ENCODE assay signal across 20 cellular contexts in genomic region chr4:156169861-156170260, GRCh38.
DNase-seq lines count a peak whose midpoint lies in the region; ATAC-seq, FAIRE-seq and TF ChIP-seq lines count a peak whose summit lies in the region.
"Had no signal": no experiment of that assay in that cellular context is flagged by ENCODE, and none has a peak within 500 bp of the region (broad histone marks: within the 10 kb centered on the region; RNA-seq: fewer than 3 reads in every experiment).

No MANE protein-coding gene starts in this region.

- H3K9ac ChIP-seq in H9 (ENCODE audit: extremely low read depth, insufficient read length, low read length) (no peak overlapping the region), astrocyte (ENCODE audit: low read length) (no peak overlapping the region)

- H3K79me2 ChIP-seq in H9 (ENCODE audit: insufficient read depth, low read length) = no peaks in the 10 kb centered on the region
- H3K79me2 ChIP-seq in astrocyte (ENCODE audit: insufficient read depth, low read length) = no peaks in the 10 kb centered on the region

- H3K9me3 ChIP-seq in H9 (ENCODE audit: control insufficient read depth, low read depth, low read length) (no peaks in the 10 kb centered on the region), astrocyte (ENCODE audit: insufficient read depth, low read depth, low read length) (no peaks in the 10 kb centered on the region), esophagus squamous epithelium (no peaks in the 10 kb centered on the region)
- H3K9me3 ChIP-seq: pancreas, sigmoid colon had no signal

- H3K4me1 ChIP-seq in H9 (ENCODE audit: insufficient read depth, low read length) (no peaks in the 10 kb centered on the region; the same call in 1 of the 2 replicates), astrocyte (ENCODE audit: insufficient read depth, low read length) (peaks cover 8% of the 10 kb centered on the region), esophagus squamous epithelium (no peaks in the 10 kb centered on the region)
- H3K4me1 ChIP-seq: pancreas had no signal

- H2AK5ac ChIP-seq in H9 (ENCODE audit: insufficient read length, low read length) = no peak overlapping the region

- H2BK20ac ChIP-seq in H9 (ENCODE audit: low read depth, low read length, poor library complexity, severe bottlenecking) = no peak overlapping the region

- H3T11ph ChIP-seq in H9 (ENCODE audit: low read length) = no peak overlapping the region

- FAIRE-seq in astrocyte (lab: Jason Lieb, UNC) = no peak
- FAIRE-seq: G401.6, GM12891, pancreas had no signal

- H2BK120ac ChIP-seq in H9 (ENCODE audit: low read depth, low read length, poor library complexity, severe bottlenecking) = no peak overlapping the region

- no peak overlapping the region for H4K8ac ChIP-seq in H9 (replicated peaks; ENCODE audit: insufficient read length, low read depth, low read length)

- H3K27ac ChIP-seq in H9 (ENCODE audit: insufficient read length, low read depth, low read length) (no peak overlapping the region), astrocyte (ENCODE audit: low read depth, low read length) (no peak overlapping the region), esophagus squamous epithelium (no peak overlapping the region)
- H3K27ac ChIP-seq: pancreas had no signal

- H3K36me3 Mint-ChIP-seq in H9 (ENCODE audit: insufficient read depth in 1 of 3, low read depth in 3 of 3) (no peaks in the 10 kb centered on the region), astrocyte (ENCODE audit: low read depth, unreplicated experiment) (no peaks in the 10 kb centered on the region)
- H3K36me3 Mint-ChIP-seq: activated CD8-positive, alpha-beta memory T cell treated with anti-CD3 and anti-CD28 coated beads, Interleukin-2, amount 10 ng/mL, durations not matched to agents 7 days and 5 days had no signal

- no peaks in the 10 kb centered on the region for H3K23me2 ChIP-seq in H9 (ENCODE audit: insufficient read length, low read depth, low read length, poor library complexity, severe bottlenecking)

- intact Hi-C loops in esophagus squamous epithelium (cut with DNase I) = no loop called here

- no peak overlapping the region for H3K14ac ChIP-seq in H9 (ENCODE audit: insufficient read depth, low read length)

- ATAC-seq in HG02884 (IDR thresholded peaks at IDR 0.05; ENCODE audit: unreplicated experiment) = no peak
- no peak for ATAC-seq in activated CD4-positive, CD25-positive, alpha-beta regulatory T cell treated with anti-CD3 and anti-CD28 coated beads, Interleukin-2, amount 50 U/mL, for 24 hours
- ATAC-seq: activated CD8-positive, alpha-beta memory T cell treated with anti-CD3 and anti-CD28 coated beads, Interleukin-2, amount 10 ng/mL, durations not matched to agents 7 days and 5 days had no signal

- H3K23ac ChIP-seq in H9 (ENCODE audit: insufficient read length, low read depth, low read length) = no peak overlapping the region

- H4K20me1 ChIP-seq in H9 (ENCODE audit: control insufficient read depth, insufficient read depth, insufficient read length) = no peaks in the 10 kb centered on the region
- H4K20me1 ChIP-seq in astrocyte (ENCODE audit: insufficient read depth, low read length) = no peaks in the 10 kb centered on the region

- no peak; the same call in 2 of the 3 replicates for TF ChIP-seq CTCF in H9 (conservative IDR thresholded peaks at IDR 0.05)
- TF ChIP-seq CTCF in astrocyte (IDR thresholded peaks at IDR 0.05; ENCODE audit: insufficient read depth, low read depth, low read length) = no peak
- no peak for TF ChIP-seq CTCF in esophagus squamous epithelium (IDR thresholded peaks at IDR 0.05)

- DNase-seq in Ammon's horn (ENCODE audit: low spot score) = peak; percentile 3
- peak; percentile 28 for DNase-seq in H9
- DNase-seq in astrocyte (ENCODE audit: low read depth) = peak; percentile 9
- DNase-seq in myocyte (ENCODE audit: low read depth) = peak; percentile 29
- DNase-seq in esophagus squamous epithelium (lab: John Stamatoyannopoulos, UW) = no peak
- DNase-seq: activated CD4-positive, CD25-positive, alpha-beta regulatory T cell treated with anti-CD3 and anti-CD28 coated beads, Interleukin-2, amount 50 U/mL, for 72 hours; activated CD8-positive, alpha-beta memory T cell treated with anti-CD3 and anti-CD28 coated beads, Interleukin-2, amount 10 ng/mL, durations not matched to agents 7 days and 5 days; dermis blood vessel endothelial cell; NCI-H1694; NCI-H345; pancreas; SHP77; stimulated activated CD4-positive, alpha-beta T cell treated with anti-CD3 and anti-CD28 coated beads, Interleukin-2, amount 100 ng/mL, for 48 hours had no signal

- no peaks in the 10 kb centered on the region for H3K27me3 ChIP-seq in H9 (ENCODE audit: insufficient read depth, low read length)
- no peaks in the 10 kb centered on the region for H3K27me3 ChIP-seq in astrocyte (ENCODE audit: insufficient read depth, low read length)
- no peaks in the 10 kb centered on the region for H3K27me3 ChIP-seq in esophagus squamous epithelium
- H3K27me3 ChIP-seq: pancreas, sigmoid colon had no signal

- no peak overlapping the region for H3K4me2 ChIP-seq in H9 (ENCODE audit: insufficient read depth, insufficient read length, low read length)
- no peak overlapping the region for H3K4me2 ChIP-seq in astrocyte (ENCODE audit: low read length)

- no peak overlapping the region for H4K5ac ChIP-seq in H9 (ENCODE audit: insufficient read length, low read depth, low read length)

- H3K36me3 ChIP-seq in astrocyte (ENCODE audit: insufficient read depth, low read length) = no peaks in the 10 kb centered on the region
- no peaks in the 10 kb centered on the region for H3K36me3 ChIP-seq in esophagus squamous epithelium
- H3K36me3 ChIP-seq: pancreas, sigmoid colon had no signal

- H2BK12ac ChIP-seq in H9 (ENCODE audit: insufficient read length, low read depth, low read length) = no peak overlapping the region

- H3K4ac ChIP-seq in H9 (ENCODE audit: low read depth, low read length) = no peak overlapping the region

- H3K27me3 Mint-ChIP-seq in H9 (ENCODE audit: low read depth) = no peaks in the 10 kb centered on the region
- no peaks in the 10 kb centered on the region for H3K27me3 Mint-ChIP-seq in astrocyte (ENCODE audit: low read depth, unreplicated experiment)
- H3K27me3 Mint-ChIP-seq: activated CD8-positive, alpha-beta memory T cell treated with anti-CD3 and anti-CD28 coated beads, Interleukin-2, amount 10 ng/mL, durations not matched to agents 7 days and 5 days; B cell had no signal

- no peak for TF ChIP-seq POLR2A in esophagus squamous epithelium (IDR thresholded peaks at IDR 0.05)

- no peak overlapping the region for H2BK15ac ChIP-seq in H9 (ENCODE audit: low read depth, low read length)

- no peak overlapping the region for H2BK5ac ChIP-seq in H9 (ENCODE audit: insufficient read length, low read length)

- H3K27ac Mint-ChIP-seq in H9 (peak overlapping the region in 1 of 3 experiments; percentile 17; a peak in 1 of 7 replicates), astrocyte (ENCODE audit: unreplicated experiment) (peak overlapping the region; percentile 88)
- H3K27ac Mint-ChIP-seq: activated CD8-positive, alpha-beta memory T cell treated with anti-CD3 and anti-CD28 coated beads, Interleukin-2, amount 10 ng/mL, durations not matched to agents 7 days and 5 days; activated T-helper 2 cell treated with anti-CD3 and anti-CD28 coated beads, Interferon-gamma antibody, Interleukin-2, Interleukin-4, amounts not matched to agents 10 μg/mL and 5 μg/mL and 100 μg/mL, durations not matched to agents 14 hours and 24 hours and 36 hours; B cell had no signal

- no peaks in the 10 kb centered on the region for H3K79me1 ChIP-seq in H9 (ENCODE audit: insufficient read depth, low read depth, low read length, poor library complexity, severe bottlenecking)

- no CpG with 5 or more reads among the region's 2 CpGs for WGBS in H9 (ENCODE audit: extremely low coverage, insufficient read length, low lambda C conversion rate)
- 57 to 85% methylated on average over 2 of the region's 2 CpGs for WGBS in esophagus squamous epithelium, 2 donors

- no peak overlapping the region for H3K4me3 ChIP-seq in astrocyte (ENCODE audit: insufficient read depth, low read depth, low read length)
- no peak overlapping the region for H3K4me3 ChIP-seq in esophagus squamous epithelium
- H3K4me3 ChIP-seq: pancreas, sigmoid colon had no signal

- no peak overlapping the region for H3K56ac ChIP-seq in H9 (ENCODE audit: insufficient read length, low read depth, low read length)

- H3K4me3 Mint-ChIP-seq in H9 = no peak overlapping the region
- H3K4me3 Mint-ChIP-seq in astrocyte (ENCODE audit: unreplicated experiment) = no peak overlapping the region
- H3K4me3 Mint-ChIP-seq: activated CD8-positive, alpha-beta memory T cell treated with anti-CD3 and anti-CD28 coated beads, Interleukin-2, amount 10 ng/mL, durations not matched to agents 7 days and 5 days; B cell had no signal

- H3K9me3 Mint-ChIP-seq in H9 (no peaks in the 10 kb centered on the region), astrocyte (ENCODE audit: unreplicated experiment) (peaks cover 6% of the 10 kb centered on the region)
- H3K9me3 Mint-ChIP-seq: activated T-helper 2 cell treated with anti-CD3 and anti-CD28 coated beads, Interferon-gamma antibody, Interleukin-2, Interleukin-4, amounts not matched to agents 10 μg/mL and 5 μg/mL and 100 μg/mL, durations not matched to agents 14 hours and 24 hours and 36 hours had no signal

- H3K18ac ChIP-seq in H9 (ENCODE audit: insufficient read length, low read depth, low read length) = no peak overlapping the region

- H3K4me1 Mint-ChIP-seq in H9 (peaks cover 11 to 15% of the 10 kb centered on the region in 2 experiments), astrocyte (ENCODE audit: low read depth, unreplicated experiment) (peaks cover 17% of the 10 kb centered on the region)
- H3K4me1 Mint-ChIP-seq: activated CD8-positive, alpha-beta memory T cell treated with anti-CD3 and anti-CD28 coated beads, Interleukin-2, amount 10 ng/mL, durations not matched to agents 7 days and 5 days; B cell had no signal

- H2AFZ ChIP-seq in H9 (ENCODE audit: low read length) = no peak overlapping the region
- H2AFZ ChIP-seq in astrocyte (ENCODE audit: low read depth, low read length) = peak overlapping the region; percentile 9

- H4K91ac ChIP-seq in H9 (ENCODE audit: insufficient read length, low read depth, low read length) = no peak overlapping the region
